Comparison of ENCODE assay signal across 16 cellular contexts in genomic region chr11:75527938-75528845, GRCh38. TPM values are rescaled to one million over a fixed set of nuclear protein-coding genes. Genes with fewer than 3 reads are reported as not detected.
DNase-seq lines count a peak whose midpoint lies in the region; ATAC-seq, FAIRE-seq and TF ChIP-seq lines count a peak whose summit lies in the region.
"Had no signal": no experiment of that assay in that cellular context is flagged by ENCODE, and none has a peak within 500 bp of the region (broad histone marks: within the 10 kb centered on the region; RNA-seq: fewer than 3 reads in every experiment).

No MANE protein-coding gene starts in this region.

- BruUV-seq in GM12878 (replicated peaks; lab: Mats Ljungman, UMichigan): no TSS peak

- CTCF ChIA-PET in CD4-positive, alpha-beta T cell (lab: Charles Lee): interaction anchor here (0.6 kb wide), 1 partner anchor 384 kb away, joined by 4 read pairs; no protein-coding TSS in a partner anchor
- CTCF ChIA-PET in GM12878 (lab: Yijun Ruan, JAX): interaction anchor here (0.8 to 15.9 kb wide), 7 partner anchors 10 to 248 kb away, joined by 3 to 288 read pairs (median 3); no protein-coding TSS in a partner anchor
- CTCF ChIA-PET in activated CD8-positive, alpha-beta memory T cell treated with anti-CD3 and anti-CD28 coated beads, Interleukin-2, amount 10 ng/mL, durations not matched to agents 7 days and 5 days (lab: Charles Lee): interaction anchor here (1.0 to 11.4 kb wide), 7 partner anchors 32 to 141 kb away, joined by 3 to 212 read pairs (median 6); no protein-coding TSS in a partner anchor

- H3K4me3 ChIP-seq in GM23338: no peak overlapping the region
- H3K4me3 ChIP-seq in GM12878: no peak overlapping the region
- H3K4me3 ChIP-seq: esophagus squamous epithelium had no signal

- no peak for FAIRE-seq in GM12878 (lab: Jason Lieb, UNC)

- intact Hi-C loops in CD4-positive, alpha-beta T cell (cut with DNase I, micrococcal nuclease): loop anchor here (2.0 to 5.0 kb wide), 4 partner anchors 19 to 251 kb away; partner anchors contain the start of gene RPS3 (in 1 of the 2)
- intact Hi-C loops in GM12878 (cut with micrococcal nuclease; ENCODE audit: unreplicated experiment): no loop called here

- no peaks in the 10 kb centered on the region for H3K27me3 ChIP-seq in CD4-positive, alpha-beta T cell (ENCODE audit: control insufficient read depth, insufficient read depth, low read length)
- peaks cover 32% of the 10 kb centered on the region for H3K27me3 ChIP-seq in GM23338 (ENCODE audit: insufficient read depth)
- H3K27me3 ChIP-seq in GM12878 (replicated peaks in 1 of 2; ENCODE audit: control insufficient read depth in 2 of 2, insufficient read depth in 2 of 2, low read length in 1 of 2): 0 out of 4 replicates have a peak, but pooled peaks cover 0 to 3% of the 10 kb centered on the region in 2 experiments

- no peak overlapping the region for H3K9ac ChIP-seq in GM12878 (ENCODE audit: control insufficient read depth, insufficient read depth, low read length)

- ATAC-seq in CD4-positive, alpha-beta T cell (ENCODE audit: poor library complexity): no peak
- ATAC-seq in GM23338 (no peak), GM12878 (no peak)
- no peak for ATAC-seq in naive thymus-derived CD8-positive, alpha-beta T cell
- no peak for ATAC-seq in activated CD8-positive, alpha-beta memory T cell treated with anti-CD3 and anti-CD28 coated beads, Interleukin-2, amount 10 ng/mL, durations not matched to agents 7 days and 5 days

- H3K4me1 ChIP-seq in GM23338 (ENCODE audit: insufficient read depth) (peaks cover 9% of the 10 kb centered on the region; the same call in 1 of the 2 replicates), GM12878 (ENCODE audit: control insufficient read depth, insufficient read depth, low read length) (peaks cover 15% of the 10 kb centered on the region)

- H3K36me3 Mint-ChIP-seq in CD4-positive, alpha-beta T cell (ENCODE audit: low read depth): no peaks in the 10 kb centered on the region
- no peaks in the 10 kb centered on the region for H3K36me3 Mint-ChIP-seq in GM23338 (ENCODE audit: low read depth)
- H3K36me3 Mint-ChIP-seq in naive thymus-derived CD8-positive, alpha-beta T cell: no peaks in the 10 kb centered on the region
- no peaks in the 10 kb centered on the region for H3K36me3 Mint-ChIP-seq in activated CD8-positive, alpha-beta memory T cell treated with anti-CD3 and anti-CD28 coated beads, Interleukin-2, amount 10 ng/mL, durations not matched to agents 7 days and 5 days

- DNase-seq in CD4-positive, alpha-beta T cell: no peak
- DNase-seq in GM23338 (ENCODE audit: low spot score) (no peak), GM12878 (ENCODE audit: low read depth, low spot score) (no peak), D341Med (ENCODE audit: low spot score) (no peak), NCI-H526 (lab: John Stamatoyannopoulos, UW) (no peak)
- DNase-seq in naive thymus-derived CD8-positive, alpha-beta T cell: no peak
- no peak for DNase-seq in activated CD8-positive, alpha-beta memory T cell treated with anti-CD3 and anti-CD28 coated beads, Interleukin-2, amount 10 ng/mL, durations not matched to agents 7 days and 5 days
- DNase-seq: activated CD4-positive, CD25-positive, alpha-beta regulatory T cell treated with anti-CD3 and anti-CD28 coated beads, Interleukin-2, amount 50 U/mL, for 72 hours; activated T-cell treated with anti-CD3 and anti-CD28 coated beads, Interleukin-2, amount 50 U/mL, for 1 hour; C1 segment of cervical spinal cord; dermis blood vessel endothelial cell; esophagus squamous epithelium; head of caudate nucleus; NCI-H2171; RPMI8226; stimulated activated CD4-positive, alpha-beta T cell treated with anti-CD3 and anti-CD28 coated beads, Interleukin-4, amount 100 ng/mL, for 24 hours had no signal

- no peaks in the 10 kb centered on the region for H3K9me2 ChIP-seq in GM23338 (ENCODE audit: insufficient read depth)

- no peak for TF ChIP-seq POLR2A in GM12878 (IDR thresholded peaks at IDR 0.05; ENCODE audit: low read depth, low read length)

- no peak overlapping the region for H3K4me2 ChIP-seq in GM23338
- no peak overlapping the region for H3K4me2 ChIP-seq in GM12878 (ENCODE audit: control insufficient read depth, insufficient read depth)

- H3K79me2 ChIP-seq in GM23338 (replicated peaks; ENCODE audit: insufficient read depth) (no peaks in the 10 kb centered on the region; the same call in 1 of the 2 replicates), GM12878 (ENCODE audit: control insufficient read depth, insufficient read depth, low read length) (no peaks in the 10 kb centered on the region)

- in situ Hi-C loops in GM12878 (cut with MboI): no loop called here

- SMC1A ChIA-PET in GM12878 (lab: Charles Lee; ENCODE audit: uncharacterized antibody, unreplicated experiment): interaction anchor here (0.9 to 7.9 kb wide), 6 partner anchors 56 to 139 kb away, joined by 3 to 114 read pairs (median 6); no protein-coding TSS in a partner anchor

- H2AFZ ChIP-seq in GM23338 (no peak overlapping the region), GM12878 (ENCODE audit: control insufficient read depth, low read depth, low read length) (no peak overlapping the region)

- TF ChIP-seq EP300 in GM12878 (IDR thresholded peaks at IDR 0.05; ENCODE audit: borderline replicate concordance in 1 of 2, control insufficient read depth in 1 of 2, low read depth in 2 of 2, low read length in 2 of 2): no peak

- no peaks in the 10 kb centered on the region for H3K27me3 Mint-ChIP-seq in CD4-positive, alpha-beta T cell
- peaks cover 42% of the 10 kb centered on the region for H3K27me3 Mint-ChIP-seq in GM23338 (ENCODE audit: insufficient read depth, low read depth, poor library complexity)
- H3K27me3 Mint-ChIP-seq in naive thymus-derived CD8-positive, alpha-beta T cell: peaks cover 0 to 4% (median 0%) of the 10 kb centered on the region in 5 donors
- peaks cover 38% of the 10 kb centered on the region for H3K27me3 Mint-ChIP-seq in activated CD8-positive, alpha-beta memory T cell treated with anti-CD3 and anti-CD28 coated beads, Interleukin-2, amount 10 ng/mL, durations not matched to agents 7 days and 5 days

- no peaks in the 10 kb centered on the region for H4K20me1 ChIP-seq in GM23338 (replicated peaks; ENCODE audit: insufficient read depth)
- H4K20me1 ChIP-seq in GM12878 (ENCODE audit: control insufficient read depth, insufficient read depth): no peaks in the 10 kb centered on the region

- H3K4me3 Mint-ChIP-seq in CD4-positive, alpha-beta T cell: peak overlapping the region; percentile 94
- peak overlapping the region; percentile 23 for H3K4me3 Mint-ChIP-seq in GM23338
- peak overlapping the region in 8 of 10 donors; percentile 7 to 91 (median 78) for H3K4me3 Mint-ChIP-seq in naive thymus-derived CD8-positive, alpha-beta T cell
- no peak overlapping the region for H3K4me3 Mint-ChIP-seq in activated CD8-positive, alpha-beta memory T cell treated with anti-CD3 and anti-CD28 coated beads, Interleukin-2, amount 10 ng/mL, durations not matched to agents 7 days and 5 days

- TF ChIP-seq RAD21 in GM12878 (IDR thresholded peaks at IDR 0.05; ENCODE audit: insufficient read depth, low read depth, low read length): no peak

- no peaks in the 10 kb centered on the region for H3K9me3 Mint-ChIP-seq in CD4-positive, alpha-beta T cell
- no peaks in the 10 kb centered on the region for H3K9me3 Mint-ChIP-seq in GM23338
- no peaks in the 10 kb centered on the region for H3K9me3 Mint-ChIP-seq in naive thymus-derived CD8-positive, alpha-beta T cell
- H3K9me3 Mint-ChIP-seq in activated CD8-positive, alpha-beta memory T cell treated with anti-CD3 and anti-CD28 coated beads, Interleukin-2, amount 10 ng/mL, durations not matched to agents 7 days and 5 days (ENCODE audit: low read depth): no peaks in the 10 kb centered on the region

- peaks cover 6% of the 10 kb centered on the region; the same call in 1 of the 2 replicates for H3F3A ChIP-seq in GM23338 (replicated peaks; ENCODE audit: low read depth)

- 31% methylated on average over 13 of the region's 13 CpGs for WGBS in GM12878 (ENCODE audit: insufficient coverage, insufficient replicate concordance, low lambda C conversion rate, missing lambda C conversion rate)

- RAD21 ChIA-PET in GM12878 (lab: Charles Lee; ENCODE audit: unreplicated experiment): interaction anchor here (0.8 to 4.4 kb wide), 6 partner anchors 9 to 248 kb away, joined by 3 to 53 read pairs (median 4); no protein-coding TSS in a partner anchor

- H3K9me3 ChIP-seq in CD4-positive, alpha-beta T cell (ENCODE audit: control insufficient read depth, low read length): no peaks in the 10 kb centered on the region
- no peaks in the 10 kb centered on the region for H3K9me3 ChIP-seq in GM12878 (replicated peaks; ENCODE audit: control insufficient read depth, insufficient read depth, low read length)
- H3K9me3 ChIP-seq: esophagus squamous epithelium had no signal

- peaks cover 54% of the 10 kb centered on the region for H3K4me1 Mint-ChIP-seq in CD4-positive, alpha-beta T cell (ENCODE audit: low read depth)
- peaks cover 28% of the 10 kb centered on the region for H3K4me1 Mint-ChIP-seq in GM23338
- peaks cover 30 to 45% (median 38%) of the 10 kb centered on the region in 4 donors for H3K4me1 Mint-ChIP-seq in naive thymus-derived CD8-positive, alpha-beta T cell
- peaks cover 42% of the 10 kb centered on the region for H3K4me1 Mint-ChIP-seq in activated CD8-positive, alpha-beta memory T cell treated with anti-CD3 and anti-CD28 coated beads, Interleukin-2, amount 10 ng/mL, durations not matched to agents 7 days and 5 days

- H3K36me3 ChIP-seq in GM23338 (ENCODE audit: insufficient read depth) (no peaks in the 10 kb centered on the region), GM12878 (ENCODE audit: control insufficient read depth in 2 of 2, insufficient read depth in 2 of 2, low read length in 1 of 2) (no peaks in the 10 kb centered on the region)
- H3K36me3 ChIP-seq: esophagus squamous epithelium had no signal

- H3K27ac Mint-ChIP-seq in CD4-positive, alpha-beta T cell: peak overlapping the region; percentile 0
- H3K27ac Mint-ChIP-seq in GM23338: no peak overlapping the region
- peak overlapping the region in 7 of 10 donors; percentile 12 to 71 (median 57) for H3K27ac Mint-ChIP-seq in naive thymus-derived CD8-positive, alpha-beta T cell
- H3K27ac Mint-ChIP-seq in activated CD8-positive, alpha-beta memory T cell treated with anti-CD3 and anti-CD28 coated beads, Interleukin-2, amount 10 ng/mL, durations not matched to agents 7 days and 5 days: no peak overlapping the region

- no peak overlapping the region for H3K27ac ChIP-seq in CD4-positive, alpha-beta T cell (ENCODE audit: low read depth, low read length)
- H3K27ac ChIP-seq in GM23338 (ENCODE audit: low read depth): no peak overlapping the region
- no peak overlapping the region for H3K27ac ChIP-seq in GM12878 (ENCODE audit: control insufficient read depth, insufficient read depth)
- H3K27ac ChIP-seq: esophagus squamous epithelium had no signal

- POLR2A ChIA-PET in CD4-positive, alpha-beta T cell (lab: Charles Lee): no interaction called here
- POLR2A ChIA-PET in GM12878 (lab: Charles Lee): interaction anchor here (1.2 to 2.3 kb wide), 2 partner anchors 10 to 81 kb away, joined by 3 to 7 read pairs; no protein-coding TSS in a partner anchor
- POLR2A ChIA-PET in naive thymus-derived CD8-positive, alpha-beta T cell (lab: Charles Lee): interaction anchor here (1.1 kb wide), 1 partner anchor 98 kb away, joined by 3 read pairs; no protein-coding TSS in a partner anchor

- no peak for TF ChIP-seq CTCF in CD4-positive, alpha-beta T cell (IDR thresholded peaks at IDR 0.05)
- no peak for TF ChIP-seq CTCF in GM23338 (conservative IDR thresholded peaks at IDR 0.05; ENCODE audit: low read depth in 2 of 2)
- no peak for TF ChIP-seq CTCF in GM12878 (IDR thresholded peaks at IDR 0.05 in 2 of 3, conservative IDR thresholded peaks at IDR 0.05 in 1 of 3; ENCODE audit: control insufficient read depth in 2 of 3, extremely low read depth in 1 of 3, insufficient read depth in 1 of 3, low read depth in 3 of 3, low read length in 3 of 3)

RNA-seq across cellular contexts. Expression of gene GDPD5, which starts 2.5 kb away (rescaled TPM):
- 100 to 1,000 TPM in 1 of 2 experiments, 10 to 100 TPM in 1; 91.6 to 101 TPM for total RNA-seq in CD4-positive, alpha-beta T cell
- total RNA-seq in GM23338 (2014; rRNA removed; shearing (Covaris generic)): 3.3 and 4.9 TPM in 2 replicates
- 1.6 and 1.7 TPM in 2 replicates for polyA plus RNA-seq in GM23338 (2016; fragmentation: Nextera tagmentation; extraction: Ambion mirVana)
- total RNA-seq in GM12878 (2013; cell fraction: nucleolus; rRNA removed): 50.1 and 57.7 TPM in 2 replicates
- 12.3 and 13.7 TPM in 2 replicates for total RNA-seq in GM12878 (2014; rRNA removed)
- total RNA-seq in GM12878 (2014; rRNA removed; fragmentation: Illumina TruSeq; extraction: Trizol): 6.2 and 6.3 TPM in 2 replicates
- total RNA-seq in GM12878 (2021): 22.9 and 30.0 TPM in 2 replicates
- 3.3 TPM for polyA plus RNA-seq in GM12878 (2011; ENCODE audit: low read depth)
- polyA plus RNA-seq in GM12878 (2011; rRNA removed): 3.5 and 8.0 TPM in 2 replicates
- polyA plus RNA-seq in GM12878 (2011; cell fraction: cytosol; rRNA removed): 6.5 and 7.7 TPM in 2 replicates
- polyA plus RNA-seq in GM12878 (2011; cell fraction: nucleus; rRNA removed): 76.3 and 76.9 TPM in 2 replicates
- 8.5 and 11.5 TPM in 2 replicates for polyA plus RNA-seq in GM12878 (2012)
- 2.5 and 7.3 TPM in 2 replicates for polyA plus RNA-seq in GM12878 (2014; fragmentation: Illumina TruSeq; extraction: Trizol)
- polyA plus RNA-seq in GM12878 (2014; fragmentation: Nextera tagmentation; extraction: Ambion mirVana): under 1 TPM; 0.10 to 0.80 TPM
- polyA plus RNA-seq in GM12878 (2014; rRNA removed): 20.2 and 21.9 TPM in 2 replicates
- polyA plus RNA-seq in GM12878 (2016; fragmentation: Nextera tagmentation; extraction: Ambion mirVana): 1 to 10 TPM; 1.9 to 4.2 TPM
- 6.4 and 13.3 TPM in 2 replicates for polyA minus RNA-seq in GM12878 (2011; rRNA and poly(A)+ RNA removed)
- 5.7 and 9.9 TPM in 2 replicates for polyA minus RNA-seq in GM12878 (2011; cell fraction: cytosol; rRNA and poly(A)+ RNA removed)
- 12.2 and 21.5 TPM in 2 replicates for polyA minus RNA-seq in GM12878 (2011; cell fraction: nucleus; rRNA and poly(A)+ RNA removed)
- total RNA-seq in naive thymus-derived CD8-positive, alpha-beta T cell: 10 to 100 TPM; 13.1 to 13.4 TPM
- 1 to 10 TPM; 4.2 to 5.1 (median 4.3) TPM for polyA plus RNA-seq in naive thymus-derived CD8-positive, alpha-beta T cell
- 10 to 100 TPM; 11.3 to 33.9 TPM for total RNA-seq in activated CD8-positive, alpha-beta memory T cell treated with anti-CD3 and anti-CD28 coated beads, Interleukin-2, amount 10 ng/mL, durations not matched to agents 7 days and 5 days

RNA-seq across cellular contexts. Expression of gene SERPINH1, which starts 33.9 kb away (rescaled TPM):
- 1 to 10 TPM; 3.5 to 4.1 TPM for total RNA-seq in CD4-positive, alpha-beta T cell
- 1,217 and 1,375 TPM in 2 replicates for total RNA-seq in GM23338 (2014; rRNA removed; shearing (Covaris generic))
- polyA plus RNA-seq in GM23338 (2016; fragmentation: Nextera tagmentation; extraction: Ambion mirVana): 238 and 269 TPM in 2 replicates
- 69.8 and 79.0 TPM in 2 replicates for total RNA-seq in GM12878 (2013; cell fraction: nucleolus; rRNA removed)
- total RNA-seq in GM12878 (2014; rRNA removed): 11.5 and 13.6 TPM in 2 replicates
- 8.0 and 9.5 TPM in 2 replicates for total RNA-seq in GM12878 (2014; rRNA removed; fragmentation: Illumina TruSeq; extraction: Trizol)
- total RNA-seq in GM12878 (2021): 17.9 and 18.8 TPM in 2 replicates
- 4.7 TPM for polyA plus RNA-seq in GM12878 (2011; ENCODE audit: low read depth)
- 8.1 and 19.8 TPM in 2 replicates for polyA plus RNA-seq in GM12878 (2011; rRNA removed)
- polyA plus RNA-seq in GM12878 (2011; cell fraction: cytosol; rRNA removed): 19.2 and 26.8 TPM in 2 replicates
- 35.5 and 37.6 TPM in 2 replicates for polyA plus RNA-seq in GM12878 (2011; cell fraction: nucleus; rRNA removed)
- 14.7 and 24.2 TPM in 2 replicates for polyA plus RNA-seq in GM12878 (2012)
- 9.3 and 11.7 TPM in 2 replicates for polyA plus RNA-seq in GM12878 (2014; fragmentation: Illumina TruSeq; extraction: Trizol)
- 1 to 10 TPM in 1 of 2 experiments, under 1 TPM in 1; 0.34 to 1.4 TPM for polyA plus RNA-seq in GM12878 (2014; fragmentation: Nextera tagmentation; extraction: Ambion mirVana)
- 15.2 and 17.2 TPM in 2 replicates for polyA plus RNA-seq in GM12878 (2014; rRNA removed)
- polyA plus RNA-seq in GM12878 (2016; fragmentation: Nextera tagmentation; extraction: Ambion mirVana): 10 to 100 TPM; 13.8 to 18.8 TPM
- polyA minus RNA-seq in GM12878 (2011; rRNA and poly(A)+ RNA removed): 14.8 and 16.9 TPM in 2 replicates
- 11.5 and 13.1 TPM in 2 replicates for polyA minus RNA-seq in GM12878 (2011; cell fraction: cytosol; rRNA and poly(A)+ RNA removed)
- polyA minus RNA-seq in GM12878 (2011; cell fraction: nucleus; rRNA and poly(A)+ RNA removed): 11.2 and 18.3 TPM in 2 replicates
- 10 to 100 TPM; 10.1 to 11.6 TPM for total RNA-seq in naive thymus-derived CD8-positive, alpha-beta T cell
- 1 to 10 TPM; 1.6 to 4.5 (median 2.8) TPM for polyA plus RNA-seq in naive thymus-derived CD8-positive, alpha-beta T cell
- total RNA-seq in activated CD8-positive, alpha-beta memory T cell treated with anti-CD3 and anti-CD28 coated beads, Interleukin-2, amount 10 ng/mL, durations not matched to agents 7 days and 5 days: 10 to 100 TPM in 1 of 2 experiments, 1 to 10 TPM in 1; 8.1 to 10.6 TPM

Comparison
In these comparisons a context has a peak if more than half of its experiments do, and no peak if none do; other contexts are left out.
1. H3K27ac Mint-ChIP-seq: peak in CD4-positive, alpha-beta T cell (single experiment) and naive thymus-derived CD8-positive, alpha-beta T cell (7 of 10); none in GM23338 (single experiment) and activated CD8-positive, alpha-beta memory T cell treated with anti-CD3 and anti-CD28 coated beads, Interleukin-2, amount 10 ng/mL, durations not matched to agents 7 days and 5 days (single experiment).
2. RNA of gene SERPINH1, which starts 33.9 kb away (total RNA-seq): 1,217 to 1,375 TPM in GM23338; 8.0 to 79.0 TPM in GM12878, 10.1 to 11.6 TPM in naive thymus-derived CD8-positive, alpha-beta T cell, 8.1 to 10.6 TPM in activated CD8-positive, alpha-beta memory T cell treated with anti-CD3 and anti-CD28 coated beads, Interleukin-2, amount 10 ng/mL, durations not matched to agents 7 days and 5 days and 3.5 to 4.1 TPM in CD4-positive, alpha-beta T cell; every median in the first group is over 10 times any median in the second.